In genomic region chr7:140358024-140358770, GRCh38 we compare ENCODE assay signal across 14 cellular contexts. TPM values are rescaled to one million over a fixed set of nuclear protein-coding genes. Genes with fewer than 3 reads are reported as not detected.
DNase-seq lines count a peak whose midpoint lies in the region; ATAC-seq and TF ChIP-seq lines count a peak whose summit lies in the region.
"Had no signal": no experiment of that assay in that cellular context is flagged by ENCODE, and none has a peak within 500 bp of the region (broad histone marks: within the 10 kb centered on the region; RNA-seq: fewer than 3 reads in every experiment).

No MANE protein-coding gene starts in this region.

- no peak overlapping the region for H3K4me2 ChIP-seq in neural progenitor cell
- H3K4me2 ChIP-seq: A549 had no signal

- no peaks in the 10 kb centered on the region for H4K20me1 ChIP-seq in neural progenitor cell (ENCODE audit: low read depth)

- no peaks in the 10 kb centered on the region for H3K4me1 ChIP-seq in neural progenitor cell
- H3K4me1 ChIP-seq: A549 had no signal

- H3K36me3 Mint-ChIP-seq in activated naive CD4-positive, alpha-beta T cell treated with anti-CD3 and anti-CD28 coated beads, Interleukin-2, amount 50 U/mL, for 24 hours, result peaks cover 20% of the 10 kb centered on the region
- H3K36me3 Mint-ChIP-seq in neural progenitor cell, result peaks cover 20% of the 10 kb centered on the region

- no peak overlapping the region for H3K4me3 ChIP-seq in neural progenitor cell
- H3K4me3 ChIP-seq: A549 had no signal

- no peaks in the 10 kb centered on the region for H3K9me3 ChIP-seq in neural progenitor cell (ENCODE audit: low read depth)
- H3K9me3 ChIP-seq: A549, Peyer's patch, upper lobe of left lung had no signal

- H3K4me3 Mint-ChIP-seq in activated naive CD4-positive, alpha-beta T cell treated with anti-CD3 and anti-CD28 coated beads, Interleukin-2, amount 50 U/mL, for 24 hours, result peak overlapping the region; percentile 16
- no peak overlapping the region for H3K4me3 Mint-ChIP-seq in neural progenitor cell

- H3K27ac Mint-ChIP-seq in activated naive CD4-positive, alpha-beta T cell treated with anti-CD3 and anti-CD28 coated beads, Interleukin-2, amount 50 U/mL, for 24 hours, result peak overlapping the region; percentile 89
- H3K27ac Mint-ChIP-seq in neural progenitor cell, result peak overlapping the region; percentile 76

- H3K36me3 ChIP-seq in neural progenitor cell, result peaks cover 6% of the 10 kb centered on the region

- no peaks in the 10 kb centered on the region for H3K27me3 ChIP-seq in neural progenitor cell
- H3K27me3 ChIP-seq: Peyer's patch, upper lobe of left lung had no signal

- H3K9me3 Mint-ChIP-seq in activated naive CD4-positive, alpha-beta T cell treated with anti-CD3 and anti-CD28 coated beads, Interleukin-2, amount 50 U/mL, for 24 hours, result no peaks in the 10 kb centered on the region
- H3K9me3 Mint-ChIP-seq in neural progenitor cell, result peaks cover 5% of the 10 kb centered on the region

- ATAC-seq in GM21529 (IDR thresholded peaks at IDR 0.05; ENCODE audit: unreplicated experiment), result no peak

- no peak overlapping the region for H3K9ac ChIP-seq in neural progenitor cell

- H2AFZ ChIP-seq in neural progenitor cell (replicated peaks), result no peak overlapping the region

- H3K27me3 Mint-ChIP-seq in activated naive CD4-positive, alpha-beta T cell treated with anti-CD3 and anti-CD28 coated beads, Interleukin-2, amount 50 U/mL, for 24 hours, result no peaks in the 10 kb centered on the region
- H3K27me3 Mint-ChIP-seq in neural progenitor cell (ENCODE audit: insufficient read depth, low read depth), result no peaks in the 10 kb centered on the region

- peaks cover 27% of the 10 kb centered on the region for H3K4me1 Mint-ChIP-seq in activated naive CD4-positive, alpha-beta T cell treated with anti-CD3 and anti-CD28 coated beads, Interleukin-2, amount 50 U/mL, for 24 hours
- H3K4me1 Mint-ChIP-seq in neural progenitor cell, result no peaks in the 10 kb centered on the region

- no peaks in the 10 kb centered on the region for H3K79me2 ChIP-seq in neural progenitor cell (ENCODE audit: low read depth)

- no peak for TF ChIP-seq CTCF in neural progenitor cell (IDR thresholded peaks at IDR 0.05)

- no peaks in the 10 kb centered on the region for H3F3A ChIP-seq in neural progenitor cell (ENCODE audit: low read depth)

- no peak overlapping the region for H3K27ac ChIP-seq in neural progenitor cell
- H3K27ac ChIP-seq: A549 had no signal

- peak; percentile 19 for DNase-seq in activated CD4-positive, alpha-beta T cell treated with anti-CD3 and anti-CD28 coated beads for 48 hours
- no peak for DNase-seq in activated CD4-positive, alpha-beta T cell treated with anti-CD3 and anti-CD28 coated beads, Interleukin-2, amount 50 U/mL, for 1 hour
- DNase-seq in Kasumi-1 (lab: John Stamatoyannopoulos, UW) (peak; percentile 30 to 31), neural progenitor cell (ENCODE audit: low spot score) (no peak), SKM-1 treated with dmso at 0.1 percent for 144 hours (lab: John Stamatoyannopoulos, UW; ENCODE audit: unreplicated experiment) (no peak), COLO668 (lab: John Stamatoyannopoulos, UW; ENCODE audit: unreplicated experiment) (no peak)
- DNase-seq: DMS79, NCI-H1105 treated with DMSO at 0.1 percent for 48 hours, NCI-H446 treated with DMSO at 0.1 percent for 48 hours had no signal

RNA-seq across cellular contexts. Expression of gene SLC37A3, which starts 40.1 kb away (rescaled TPM):
- total RNA-seq in neural progenitor cell (ENCODE audit: low replicate concordance), result 83.4 and 84.7 TPM in 2 replicates

RNA-seq across cellular contexts. Expression of gene RAB19, which starts 45.7 kb away (rescaled TPM):
- 1.1 and 3.1 TPM in 2 replicates for total RNA-seq in neural progenitor cell (ENCODE audit: low replicate concordance)

Comparison
In these comparisons a context has a peak if more than half of its experiments do, and no peak if none do; other contexts are left out.
1. DNase-seq: peak in activated CD4-positive, alpha-beta T cell treated with anti-CD3 and anti-CD28 coated beads for 48 hours (single experiment) and Kasumi-1 (2 of 2); none in activated CD4-positive, alpha-beta T cell treated with anti-CD3 and anti-CD28 coated beads, Interleukin-2, amount 50 U/mL, for 1 hour (single experiment), neural progenitor cell (single experiment), SKM-1 treated with dmso at 0.1 percent for 144 hours (single experiment) and COLO668 (single experiment).